Comparison of ENCODE assay signal across 15 cellular contexts in the genomic region with DNA sequence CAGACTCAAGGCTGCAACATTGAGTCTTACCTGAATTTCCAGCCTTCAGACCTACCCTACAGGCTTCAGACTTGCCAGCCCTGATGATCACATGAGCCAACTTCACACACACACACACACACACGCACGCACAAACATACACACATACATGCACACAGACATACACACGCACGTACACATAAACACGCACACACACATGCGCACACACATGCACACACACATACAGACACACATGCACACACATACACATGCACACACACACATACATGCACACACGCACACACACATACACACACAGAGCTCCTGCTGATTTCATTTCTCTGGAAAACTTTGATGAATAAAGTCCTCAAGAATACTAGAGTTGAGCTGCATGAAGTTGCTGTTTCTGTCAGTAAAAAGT.
"Had no signal": no experiment of that assay in that cellular context is flagged by ENCODE, and none has a peak within 500 bp of the region (broad histone marks: within the 10 kb centered on the region; RNA-seq: fewer than 3 reads in every experiment).

No MANE protein-coding gene starts in this region.

- H3K36me3 Mint-ChIP-seq: activated naive CD4-positive, alpha-beta T cell treated with anti-CD3 and anti-CD28 coated beads, Interleukin-2, amount 50 U/mL, for 72 hours; natural killer cell treated with Interleukin-12 subunit alpha and Interleukin-12 subunit beta and Interleukin-15 and Interleukin-18, amount 100 ng/mL, for 72 hours had no signal

- ATAC-seq: activated naive CD4-positive, alpha-beta T cell treated with anti-CD3 and anti-CD28 coated beads, Interleukin-2, amount 50 U/mL, for 72 hours; left lung; natural killer cell treated with Interleukin-12 subunit alpha and Interleukin-12 subunit beta and Interleukin-15 and Interleukin-18, amount 100 ng/mL, for 72 hours; stimulated activated naive CD8-positive, alpha-beta T cell treated with anti-CD3 and anti-CD28 coated beads, Interleukin-15, amount 100 ng/mL, for 72 hours had no signal

- H3K27ac ChIP-seq: esophagus muscularis mucosa, left lung, testis, VCaP had no signal

- H3K27me3 ChIP-seq: left lung, testis had no signal

- H3K4me3 ChIP-seq: esophagus muscularis mucosa, left lung, testis had no signal

- H3K36me3 ChIP-seq: esophagus muscularis mucosa, left lung had no signal

- H3K27me3 Mint-ChIP-seq: natural killer cell treated with Interleukin-12 subunit alpha and Interleukin-12 subunit beta and Interleukin-15 and Interleukin-18, amount 100 ng/mL, for 72 hours; stimulated activated naive CD8-positive, alpha-beta T cell treated with anti-CD3 and anti-CD28 coated beads, Interleukin-15, amount 100 ng/mL, for 72 hours had no signal

- H3K4me3 Mint-ChIP-seq: natural killer cell treated with Interleukin-12 subunit alpha and Interleukin-12 subunit beta and Interleukin-15 and Interleukin-18, amount 100 ng/mL, for 72 hours; stimulated activated naive CD8-positive, alpha-beta T cell treated with anti-CD3 and anti-CD28 coated beads, Interleukin-15, amount 100 ng/mL, for 72 hours had no signal

- H3K9me3 ChIP-seq: esophagus muscularis mucosa, left lung, testis had no signal

- DNase-seq: activated CD4-positive, alpha-beta T cell treated with anti-CD3 and anti-CD28 coated beads for 4 hours; glutamatergic neuron; islet precursor cell; left lung; stimulated activated CD4-positive, alpha-beta T cell treated with anti-CD3 and anti-CD28 coated beads, Interleukin-12 subunit alpha, Interleukin-12 subunit beta, amount 100 ng/mL, for 4 hours; stimulated activated CD4-positive, alpha-beta T cell treated with anti-CD3 and anti-CD28 coated beads, Interleukin-4, amount 100 ng/mL, for 1 hour; stimulated activated CD8-positive, alpha-beta memory T cell treated with anti-CD3 and anti-CD28 coated beads, Interleukin-4, amount 100 ng/mL, for 48 hours; stimulated activated naive CD8-positive, alpha-beta T cell treated with anti-CD3 and anti-CD28 coated beads, Interleukin-15, amount 100 ng/mL, for 72 hours; SW 1271; T-helper 9 cell; testis had no signal

- H3K27ac Mint-ChIP-seq: activated naive CD4-positive, alpha-beta T cell treated with anti-CD3 and anti-CD28 coated beads, Interleukin-2, amount 50 U/mL, for 72 hours; natural killer cell treated with Interleukin-12 subunit alpha and Interleukin-12 subunit beta and Interleukin-15 and Interleukin-18, amount 100 ng/mL, for 72 hours had no signal

- H3K9me3 Mint-ChIP-seq: activated naive CD4-positive, alpha-beta T cell treated with anti-CD3 and anti-CD28 coated beads, Interleukin-2, amount 50 U/mL, for 72 hours; natural killer cell treated with Interleukin-12 subunit alpha and Interleukin-12 subunit beta and Interleukin-15 and Interleukin-18, amount 100 ng/mL, for 72 hours; stimulated activated naive CD8-positive, alpha-beta T cell treated with anti-CD3 and anti-CD28 coated beads, Interleukin-15, amount 100 ng/mL, for 72 hours had no signal

- H3K4me1 ChIP-seq: esophagus muscularis mucosa, testis had no signal
